In genomic region chr5:138665261-138665660, GRCh38 we compare ENCODE assay signal across 20 cellular contexts.
DNase-seq lines count a peak whose midpoint lies in the region; ATAC-seq and TF ChIP-seq lines count a peak whose summit lies in the region.
"Had no signal": no experiment of that assay in that cellular context is flagged by ENCODE, and none has a peak within 500 bp of the region (broad histone marks: within the 10 kb centered on the region; RNA-seq: fewer than 3 reads in every experiment).

No MANE protein-coding gene starts in this region.

- WGBS in esophagus squamous epithelium, 2 donors, result 80 to 91% methylated on average over 2 to 5 of the region's 5 CpGs

- H3K27ac ChIP-seq in esophagus squamous epithelium (peak overlapping the region in 3 of 4 donors; percentile 21 to 65 (median 28)), skin epidermis (peak overlapping the region in 12 of 21 experiments; percentile 13 to 64 (median 44))
- H3K27ac ChIP-seq: Peyer's patch had no signal

- H3K27me3 ChIP-seq in esophagus squamous epithelium, result no peaks in the 10 kb centered on the region
- H3K27me3 ChIP-seq: BE2C, Peyer's patch had no signal

- intact Hi-C loops in MCF 10A (cut with micrococcal nuclease), result no loop called here
- intact Hi-C loops in esophagus squamous epithelium (cut with DNase I), result no loop called here

- no peak overlapping the region for H3K4me3 Mint-ChIP-seq in MCF 10A (ENCODE audit: unreplicated experiment)
- H3K4me3 Mint-ChIP-seq: CD8-positive, alpha-beta memory T cell had no signal

- POLR2A ChIA-PET in MCF 10A (lab: Yijun Ruan, JAX), result interaction anchor here (1.3 to 2.5 kb wide), 4 partner anchors 12 to 89 kb away, joined by 4 to 23 read pairs (median 10); partner anchors contain the start of gene CTNNA1

- DNase-seq in activated effector memory CD4-positive, alpha-beta T cell treated with anti-CD3 and anti-CD28 coated beads, Interleukin-2, amount 50 U/mL, for 16 hours, result peak; percentile 30
- DNase-seq in activated effector memory CD4-positive, alpha-beta T cell treated with Interleukin-2 at 50 U/mL for 16 hours, result no peak
- DNase-seq in MCF 10A (ENCODE audit: unreplicated experiment), result no peak
- no peak for DNase-seq in esophagus squamous epithelium (lab: John Stamatoyannopoulos, UW)
- DNase-seq in central memory CD4-positive, alpha-beta T cell, result no peak
- DNase-seq in NCI-H2107 treated with DMSO at 0.1 percent for 48 hours (lab: John Stamatoyannopoulos, UW; ENCODE audit: unreplicated experiment), result no peak
- DNase-seq: 8988T; BE2C; CD8-positive, alpha-beta memory T cell; GDM1; KG1; NCI-H1048; NCI-H146; NCI-H2081; NCI-H510A treated with DMSO at 0.1 percent for 48 hours; Peyer's patch; SHP77 had no signal

- peaks cover 9 to 48% (median 23%) of the 10 kb centered on the region in 3 donors for H3K4me1 ChIP-seq in esophagus squamous epithelium
- H3K4me1 ChIP-seq: BE2C, Peyer's patch had no signal

- CTCF ChIA-PET in MCF 10A (lab: Yijun Ruan, JAX), result interaction anchor here (0.7 to 1.0 kb wide), 3 partner anchors 11 to 127 kb away, joined by 3 read pairs; no protein-coding TSS in a partner anchor

- TF ChIP-seq CTCF in MCF 10A (IDR thresholded peaks at IDR 0.05; ENCODE audit: unreplicated experiment) (no peak), esophagus squamous epithelium (IDR thresholded peaks at IDR 0.05) (no peak)

- TF ChIP-seq POLR2A in esophagus squamous epithelium (IDR thresholded peaks at IDR 0.05), result no peak

- H3K9me3 Mint-ChIP-seq in MCF 10A (ENCODE audit: unreplicated experiment), result no peaks in the 10 kb centered on the region

- no peaks in the 10 kb centered on the region for H3K36me3 Mint-ChIP-seq in MCF 10A (ENCODE audit: insufficient read depth, unreplicated experiment)
- H3K36me3 Mint-ChIP-seq: CD8-positive, alpha-beta memory T cell had no signal

- peak overlapping the region; percentile 39 for H3K27ac Mint-ChIP-seq in MCF 10A (ENCODE audit: low read depth, unreplicated experiment)
- H3K27ac Mint-ChIP-seq: CD8-positive, alpha-beta memory T cell had no signal

- ATAC-seq in HG02973 (IDR thresholded peaks at IDR 0.05; ENCODE audit: unreplicated experiment), result no peak
- ATAC-seq: GM12878 had no signal

- peaks cover 36% of the 10 kb centered on the region for H3K4me1 Mint-ChIP-seq in MCF 10A (ENCODE audit: insufficient read depth, unreplicated experiment)

- no peaks in the 10 kb centered on the region for H3K27me3 Mint-ChIP-seq in MCF 10A (ENCODE audit: insufficient read depth, unreplicated experiment)

- no peaks in the 10 kb centered on the region for H3K9me3 ChIP-seq in esophagus squamous epithelium
- H3K9me3 ChIP-seq: BE2C, Peyer's patch had no signal

- no TSS peak for BruUV-seq in MCF 10A (replicated peaks; lab: Mats Ljungman, UMichigan)

- H3K36me3 ChIP-seq in esophagus squamous epithelium, result no peaks in the 10 kb centered on the region
- H3K36me3 ChIP-seq: BE2C, Peyer's patch had no signal

- no peak overlapping the region for H3K4me3 ChIP-seq in esophagus squamous epithelium
- no peak overlapping the region for H3K4me3 ChIP-seq in skin epidermis
- H3K4me3 ChIP-seq: GM12878, Peyer's patch had no signal
